ENCODE assay signal across 8 cellular contexts in genomic region chr13:27954406-27954851, GRCh38. TPM values are rescaled to one million over a fixed set of nuclear protein-coding genes. Genes with fewer than 3 reads are reported as not detected.
DNase-seq lines count a peak whose midpoint lies in the region; ATAC-seq and TF ChIP-seq lines count a peak whose summit lies in the region.

No MANE protein-coding gene starts in this region.

- H3K27ac ChIP-seq in BLaER1 treated with 17β-estradiol and CSF1 and Interleukin-3, amounts not matched to agents 10 nM and 100 nM = no peak overlapping the region

- peaks cover 0 to 19% (median 0%) of the 10 kb centered on the region in 11 experiments; a peak in 3 of 22 replicates for H4K20me1 ChIP-seq in BLaER1 treated with 17β-estradiol and CSF1 and Interleukin-3, amounts not matched to agents 10 nM and 100 nM

- peak; percentile 22 for ATAC-seq in GM19455 (IDR thresholded peaks at IDR 0.05; ENCODE audit: unreplicated experiment)
- no peak for ATAC-seq in GM18867 (IDR thresholded peaks at IDR 0.05; ENCODE audit: unreplicated experiment)

- H3K27me3 Mint-ChIP-seq in nephron (ENCODE audit: low read depth) = peaks cover 99% of the 10 kb centered on the region

- no peaks in the 10 kb centered on the region for H3K36me3 ChIP-seq in BLaER1 treated with 17β-estradiol and CSF1 and Interleukin-3, amounts not matched to agents 10 nM and 100 nM

- peak overlapping the region; percentile 72 to 96 (median 92) for H3K4me2 ChIP-seq in BLaER1 treated with 17β-estradiol and CSF1 and Interleukin-3, amounts not matched to agents 10 nM and 100 nM

- no peaks in the 10 kb centered on the region for H3K4me1 Mint-ChIP-seq in nephron

- H3K4me3 Mint-ChIP-seq in nephron = peak overlapping the region; percentile 81 to 84 (median 82)

- peak overlapping the region; percentile 37 to 70 (median 58) for H3K4me3 ChIP-seq in BLaER1 treated with 17β-estradiol and CSF1 and Interleukin-3, amounts not matched to agents 10 nM and 100 nM
- H3K4me3 ChIP-seq in epithelial cell of proximal tubule (ENCODE audit: low read depth, low read length) = peak overlapping the region; percentile 52

- H3K4me1 ChIP-seq in BLaER1 treated with 17β-estradiol and CSF1 and Interleukin-3, amounts not matched to agents 10 nM and 100 nM = peaks cover 13 to 20% (median 19%) of the 10 kb centered on the region in 10 experiments; a peak in 19 of 20 replicates

- H3K9me3 ChIP-seq in BLaER1 treated with 17β-estradiol and CSF1 and Interleukin-3, amounts not matched to agents 10 nM and 100 nM (replicated peaks in 1 of 11) = peaks cover 0 to 14% (median 3%) of the 10 kb centered on the region in 11 experiments; a peak in 2 of 22 replicates

- peaks cover 3% of the 10 kb centered on the region for H3K9me3 Mint-ChIP-seq in nephron

- no peaks in the 10 kb centered on the region for H3K36me3 Mint-ChIP-seq in nephron (ENCODE audit: low read depth)

- H3K27me3 ChIP-seq in BLaER1 treated with 17β-estradiol and CSF1 and Interleukin-3, amounts not matched to agents 10 nM and 100 nM = peaks cover 66 to 89% (median 83%) of the 10 kb centered on the region in 11 experiments

- H3K27ac Mint-ChIP-seq in nephron = no peak overlapping the region

- no peak for TF ChIP-seq CTCF in epithelial cell of proximal tubule (conservative IDR thresholded peaks at IDR 0.05; ENCODE audit: low read depth, low read length)
- no peak for TF ChIP-seq CTCF in nephron (IDR thresholded peaks at IDR 0.05; ENCODE audit: unreplicated experiment in 3 of 3)

- peak overlapping the region in 6 of 11 experiments; percentile 3 to 77 (median 70); a peak in 6 of 22 replicates for H3K9ac ChIP-seq in BLaER1 treated with 17β-estradiol and CSF1 and Interleukin-3, amounts not matched to agents 10 nM and 100 nM

- peak; percentile 13 for DNase-seq in NCI-H345 treated with DMSO at 0.1 percent for 48 hours (lab: John Stamatoyannopoulos, UW; ENCODE audit: unreplicated experiment)
- DNase-seq in epithelial cell of proximal tubule (ENCODE audit: low read depth) = no peak
- no peak for DNase-seq in amygdala (lab: John Stamatoyannopoulos, UW)
- no peak for DNase-seq in NCI-H446 (lab: John Stamatoyannopoulos, UW)

RNA-seq across cellular contexts. Expression of gene CDX2, which starts 14.7 kb away (rescaled TPM):
- not detected in 2 replicates for total RNA-seq in epithelial cell of proximal tubule

RNA-seq across cellular contexts. Expression of gene URAD, which starts 34.1 kb away (rescaled TPM):
- not detected in 2 replicates for total RNA-seq in epithelial cell of proximal tubule

RNA-seq across cellular contexts. Expression of gene PDX1, which starts 34.6 kb away (rescaled TPM):
- total RNA-seq in epithelial cell of proximal tubule = not detected in 2 replicates
